8 cellular contexts compared by ENCODE assay signal in genomic region chr10:484441-484924, GRCh38.
DNase-seq lines count a peak whose midpoint lies in the region; ATAC-seq lines count a peak whose summit lies in the region.

No MANE protein-coding gene starts in this region.

- no peaks in the 10 kb centered on the region for H3K36me3 Mint-ChIP-seq in CD4-positive, CD25-positive, alpha-beta regulatory T cell
- no peaks in the 10 kb centered on the region for H3K36me3 Mint-ChIP-seq in T-cell

- H3K4me3 Mint-ChIP-seq in CD4-positive, CD25-positive, alpha-beta regulatory T cell, result peak overlapping the region; percentile 83 to 93 (median 86)
- peak overlapping the region; percentile 57 to 85 (median 79) for H3K4me3 Mint-ChIP-seq in T-cell

- peaks cover 0 to under 1% (median 0%) of the 10 kb centered on the region in 7 donors for H3K9me3 Mint-ChIP-seq in CD4-positive, CD25-positive, alpha-beta regulatory T cell
- no peaks in the 10 kb centered on the region for H3K9me3 Mint-ChIP-seq in T-cell

- ATAC-seq in CD4-positive, CD25-positive, alpha-beta regulatory T cell (ENCODE audit: low read depth in 2 of 2), result peak; percentile 42 to 51
- ATAC-seq in HG02642 (IDR thresholded peaks at IDR 0.05; ENCODE audit: poor library complexity, unreplicated experiment) (peak; percentile 80), T-cell (replicated peaks in 1 of 4) (peak; percentile 40 to 59 (median 56)), HG03442 (IDR thresholded peaks at IDR 0.05; ENCODE audit: unreplicated experiment) (no peak)

- peak in 2 of 3 donors; percentile 12 to 67 for DNase-seq in CD4-positive, CD25-positive, alpha-beta regulatory T cell
- peak in 19 of 34 experiments; percentile 6 to 36 (median 14) for DNase-seq in T-cell
- peak; percentile 47 for DNase-seq in dermis blood vessel endothelial cell
- no peak for DNase-seq in EL
- DNase-seq in effector CD4-positive, alpha-beta T cell, result no peak

- H3K27me3 ChIP-seq in CD4-positive, CD25-positive, alpha-beta regulatory T cell (ENCODE audit: control insufficient read depth, insufficient read depth, low read length), result no peaks in the 10 kb centered on the region
- H3K27me3 ChIP-seq in mucosa of rectum (ENCODE audit: control insufficient read depth in 2 of 2, insufficient read depth in 2 of 2, low read length in 2 of 2), result no peaks in the 10 kb centered on the region

- peak overlapping the region; percentile 85 to 97 (median 96) for H3K27ac Mint-ChIP-seq in CD4-positive, CD25-positive, alpha-beta regulatory T cell
- peak overlapping the region; percentile 94 to 96 for H3K27ac Mint-ChIP-seq in T-cell

- peaks cover 10% of the 10 kb centered on the region for H3K27me3 Mint-ChIP-seq in CD4-positive, CD25-positive, alpha-beta regulatory T cell
- H3K27me3 Mint-ChIP-seq in T-cell, result no peaks in the 10 kb centered on the region

- POLR2A ChIA-PET in T-cell (lab: Charles Lee), result no interaction called here

- peak overlapping the region; percentile 70 for H3K27ac ChIP-seq in CD4-positive, CD25-positive, alpha-beta regulatory T cell (ENCODE audit: insufficient read depth, low read length, poor library complexity, severe bottlenecking)
- peak overlapping the region; percentile 40 to 63 for H3K27ac ChIP-seq in mucosa of rectum (ENCODE audit: low read depth in 2 of 2, low read length in 2 of 2)

- H3K9me3 ChIP-seq in CD4-positive, CD25-positive, alpha-beta regulatory T cell (ENCODE audit: control insufficient read depth in 2 of 2, low read length in 2 of 2), result no peaks in the 10 kb centered on the region
- no peaks in the 10 kb centered on the region for H3K9me3 ChIP-seq in mucosa of rectum (ENCODE audit: control insufficient read depth in 2 of 2, low read length in 2 of 2)

- H3K9ac ChIP-seq in mucosa of rectum (ENCODE audit: low read depth in 1 of 2, low read length in 2 of 2), result peak overlapping the region in 1 of 2 donors; percentile 64

- CTCF ChIA-PET in T-cell (lab: Charles Lee), result no interaction called here

- H3K36me3 ChIP-seq in CD4-positive, CD25-positive, alpha-beta regulatory T cell (ENCODE audit: control insufficient read depth, insufficient read depth, low read length), result no peaks in the 10 kb centered on the region
- H3K36me3 ChIP-seq in mucosa of rectum (ENCODE audit: control insufficient read depth in 2 of 2, insufficient read depth in 2 of 2, low read length in 2 of 2), result no peaks in the 10 kb centered on the region

- peak overlapping the region; percentile 77 for H3K4me3 ChIP-seq in CD4-positive, CD25-positive, alpha-beta regulatory T cell (ENCODE audit: low read depth, low read length)
- peak overlapping the region; percentile 29 to 44 for H3K4me3 ChIP-seq in mucosa of rectum (ENCODE audit: low read length in 2 of 2)

- peaks cover 0 to 32% (median 8%) of the 10 kb centered on the region in 4 donors for H3K4me1 Mint-ChIP-seq in CD4-positive, CD25-positive, alpha-beta regulatory T cell
- peaks cover 0 to 37% (median 33%) of the 10 kb centered on the region in 3 donors for H3K4me1 Mint-ChIP-seq in T-cell

- no peaks in the 10 kb centered on the region for H3K4me1 ChIP-seq in CD4-positive, CD25-positive, alpha-beta regulatory T cell (ENCODE audit: control insufficient read depth, insufficient read depth, low read length, poor library complexity, severe bottlenecking)
- H3K4me1 ChIP-seq in mucosa of rectum (ENCODE audit: control insufficient read depth in 2 of 2, insufficient read depth in 2 of 2, low read length in 2 of 2), result peaks cover 0 to 3% of the 10 kb centered on the region in 2 donors

Comparison
In these comparisons a context has a peak if more than half of its experiments do, and no peak if none do; other contexts are left out.
1. DNase-seq: peak in CD4-positive, CD25-positive, alpha-beta regulatory T cell (2 of 3), T-cell (19 of 34) and dermis blood vessel endothelial cell (single experiment); none in EL (single experiment) and effector CD4-positive, alpha-beta T cell (single experiment).